In the genomic region with DNA sequence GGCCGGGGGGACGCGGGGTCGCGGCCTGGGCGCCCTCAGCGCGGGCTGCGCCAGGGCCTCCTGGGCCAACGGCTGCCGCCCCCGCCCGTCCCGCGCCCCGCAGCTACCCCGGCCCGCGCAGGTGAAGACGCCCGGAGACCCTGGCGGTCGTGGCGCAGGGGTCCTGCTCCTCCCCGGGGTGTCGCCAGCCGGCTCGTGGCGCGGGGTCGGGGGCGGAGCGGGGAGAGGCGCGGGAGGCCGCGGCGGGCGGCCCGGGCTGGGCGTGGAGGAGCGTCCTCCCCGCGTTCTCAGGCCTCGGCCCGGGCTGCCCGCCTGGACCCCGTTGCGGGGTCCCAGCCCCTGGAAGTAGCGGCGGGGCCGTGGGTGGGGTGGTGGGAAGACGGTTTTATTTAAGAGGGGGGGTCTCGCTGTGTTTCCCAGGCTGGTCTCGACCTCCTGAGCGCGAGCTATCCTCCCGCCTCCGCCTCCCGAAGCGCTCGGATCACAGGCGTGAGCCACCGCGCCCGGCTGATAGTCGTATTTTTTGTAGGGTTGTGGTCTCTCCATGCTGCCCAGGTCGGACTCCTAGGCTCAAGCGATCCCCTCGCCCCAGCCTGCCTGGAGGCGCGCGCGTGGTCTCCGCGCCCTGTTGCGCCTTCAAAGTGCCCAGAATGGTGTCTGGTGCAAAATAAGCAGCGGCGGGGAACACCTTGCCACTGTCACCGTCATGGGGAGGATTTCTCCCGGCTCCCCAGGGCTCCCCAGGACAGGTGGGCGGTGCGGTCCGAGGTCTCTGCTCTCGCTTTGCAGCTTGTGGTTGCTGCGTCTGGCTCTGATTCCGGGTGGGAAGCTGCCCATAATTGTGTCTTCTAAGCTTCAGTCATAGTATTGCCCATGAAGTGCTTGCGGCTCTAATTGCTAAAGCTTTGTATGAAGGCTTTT, we compare ENCODE assay signal across 1 cellular context.
TF ChIP-seq lines count a peak whose summit lies in the region.

No MANE protein-coding gene starts in this region.

TF ChIP-seq in HepG2, 621 proteins besides CTCF, POLR2A, EP300 and RAD21 (continued from another document and continues in another):
- TF ChIP-seq CEBPB (IDR thresholded peaks at IDR 0.05; ENCODE audit: borderline replicate concordance, low read depth, low read length) (no peak), PHF20 (CRISPR knock-in tag; IDR thresholded peaks at IDR 0.05) (no peak), ZNF251 (CRISPR knock-in tag; IDR thresholded peaks at IDR 0.05) (no peak), EHMT2 (IDR thresholded peaks at IDR 0.05; ENCODE audit: borderline replicate concordance, low read depth, low read length) (no peak), GATAD1 (CRISPR knock-in tag; IDR thresholded peaks at IDR 0.05) (no peak), NFRKB (IDR thresholded peaks at IDR 0.05) (no peak), ELF1 (CRISPR knock-in tag; IDR thresholded peaks at IDR 0.05) (no peak), TSC22D2 (CRISPR knock-in tag; IDR thresholded peaks at IDR 0.05; ENCODE audit: borderline replicate concordance) (no peak), ZNF766 (CRISPR knock-in tag; IDR thresholded peaks at IDR 0.05; ENCODE audit: borderline replicate concordance) (no peak), BRCA1 (CRISPR knock-in tag; IDR thresholded peaks at IDR 0.05) (no peak), SALL1 (CRISPR knock-in tag; IDR thresholded peaks at IDR 0.05) (no peak), ZNF839 (CRISPR knock-in tag; IDR thresholded peaks at IDR 0.05; ENCODE audit: borderline replicate concordance) (no peak), SUZ12 (IDR thresholded peaks at IDR 0.05; ENCODE audit: low read depth, low read length) (no peak), NR2F1 (CRISPR knock-in tag; IDR thresholded peaks at IDR 0.05) (no peak), ZNF260 (CRISPR knock-in tag; IDR thresholded peaks at IDR 0.05; ENCODE audit: borderline replicate concordance, low read depth) (no peak), ZNF263 (CRISPR knock-in tag; IDR thresholded peaks at IDR 0.05) (peak; percentile 76), POLR2AphosphoS2 (IDR thresholded peaks at IDR 0.05; ENCODE audit: low read depth, low read length) (no peak), AGO1 (IDR thresholded peaks at IDR 0.05; ENCODE audit: low read depth, low read length, poor library complexity, severe bottlenecking) (no peak), LCORL (IDR thresholded peaks at IDR 0.05) (no peak), LCORL (CRISPR knock-in tag; IDR thresholded peaks at IDR 0.05) (no peak), ISX (CRISPR knock-in tag; conservative IDR thresholded peaks at IDR 0.05) (no peak), MZF1 (CRISPR knock-in tag; IDR thresholded peaks at IDR 0.05; ENCODE audit: borderline replicate concordance) (no peak), AHR (CRISPR knock-in tag; IDR thresholded peaks at IDR 0.05) (no peak), NFYB (CRISPR knock-in tag; IDR thresholded peaks at IDR 0.05) (no peak), SATB2 (CRISPR knock-in tag; IDR thresholded peaks at IDR 0.05) (no peak), ZNF737 (CRISPR knock-in tag; IDR thresholded peaks at IDR 0.05; ENCODE audit: borderline replicate concordance) (no peak), TBX3 (IDR thresholded peaks at IDR 0.05; ENCODE audit: borderline replicate concordance) (no peak), TOE1 (CRISPR knock-in tag; IDR thresholded peaks at IDR 0.05) (no peak)
- TF ChIP-seq, protein P1, sequence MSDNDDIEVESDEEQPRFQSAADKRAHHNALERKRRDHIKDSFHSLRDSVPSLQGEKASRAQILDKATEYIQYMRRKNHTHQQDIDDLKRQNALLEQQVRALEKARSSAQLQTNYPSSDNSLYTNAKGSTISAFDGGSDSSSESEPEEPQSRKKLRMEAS (IDR thresholded peaks at IDR 0.05): peak; percentile 23; the same call in 1 of the 2 replicates
- TF ChIP-seq, protein P2, sequence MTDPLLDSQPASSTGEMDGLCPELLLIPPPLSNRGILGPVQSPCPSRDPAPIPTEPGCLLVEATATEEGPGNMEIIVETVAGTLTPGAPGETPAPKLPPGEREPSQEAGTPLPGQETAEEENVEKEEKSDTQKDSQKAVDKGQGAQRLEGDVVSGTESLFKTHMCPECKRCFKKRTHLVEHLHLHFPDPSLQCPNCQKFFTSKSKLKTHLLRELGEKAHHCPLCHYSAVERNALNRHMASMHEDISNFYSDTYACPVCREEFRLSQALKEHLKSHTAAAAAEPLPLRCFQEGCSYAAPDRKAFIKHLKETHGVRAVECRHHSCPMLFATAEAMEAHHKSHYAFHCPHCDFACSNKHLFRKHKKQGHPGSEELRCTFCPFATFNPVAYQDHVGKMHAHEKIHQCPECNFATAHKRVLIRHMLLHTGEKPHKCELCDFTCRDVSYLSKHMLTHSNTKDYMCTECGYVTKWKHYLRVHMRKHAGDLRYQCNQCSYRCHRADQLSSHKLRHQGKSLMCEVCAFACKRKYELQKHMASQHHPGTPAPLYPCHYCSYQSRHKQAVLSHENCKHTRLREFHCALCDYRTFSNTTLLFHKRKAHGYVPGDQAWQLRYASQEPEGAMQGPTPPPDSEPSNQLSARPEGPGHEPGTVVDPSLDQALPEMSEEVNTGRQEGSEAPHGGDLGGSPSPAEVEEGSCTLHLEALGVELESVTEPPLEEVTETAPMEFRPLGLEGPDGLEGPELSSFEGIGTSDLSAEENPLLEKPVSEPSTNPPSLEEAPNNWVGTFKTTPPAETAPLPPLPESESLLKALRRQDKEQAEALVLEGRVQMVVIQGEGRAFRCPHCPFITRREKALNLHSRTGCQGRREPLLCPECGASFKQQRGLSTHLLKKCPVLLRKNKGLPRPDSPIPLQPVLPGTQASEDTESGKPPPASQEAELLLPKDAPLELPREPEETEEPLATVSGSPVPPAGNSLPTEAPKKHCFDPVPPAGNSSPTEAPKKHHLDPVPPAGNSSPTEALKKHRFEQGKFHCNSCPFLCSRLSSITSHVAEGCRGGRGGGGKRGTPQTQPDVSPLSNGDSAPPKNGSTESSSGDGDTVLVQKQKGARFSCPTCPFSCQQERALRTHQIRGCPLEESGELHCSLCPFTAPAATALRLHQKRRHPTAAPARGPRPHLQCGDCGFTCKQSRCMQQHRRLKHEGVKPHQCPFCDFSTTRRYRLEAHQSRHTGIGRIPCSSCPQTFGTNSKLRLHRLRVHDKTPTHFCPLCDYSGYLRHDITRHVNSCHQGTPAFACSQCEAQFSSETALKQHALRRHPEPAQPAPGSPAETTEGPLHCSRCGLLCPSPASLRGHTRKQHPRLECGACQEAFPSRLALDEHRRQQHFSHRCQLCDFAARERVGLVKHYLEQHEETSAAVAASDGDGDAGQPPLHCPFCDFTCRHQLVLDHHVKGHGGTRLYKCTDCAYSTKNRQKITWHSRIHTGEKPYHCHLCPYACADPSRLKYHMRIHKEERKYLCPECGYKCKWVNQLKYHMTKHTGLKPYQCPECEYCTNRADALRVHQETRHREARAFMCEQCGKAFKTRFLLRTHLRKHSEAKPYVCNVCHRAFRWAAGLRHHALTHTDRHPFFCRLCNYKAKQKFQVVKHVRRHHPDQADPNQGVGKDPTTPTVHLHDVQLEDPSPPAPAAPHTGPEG (CRISPR knock-in tag; IDR thresholded peaks at IDR 0.05): no peak
- TF ChIP-seq, protein P3, sequence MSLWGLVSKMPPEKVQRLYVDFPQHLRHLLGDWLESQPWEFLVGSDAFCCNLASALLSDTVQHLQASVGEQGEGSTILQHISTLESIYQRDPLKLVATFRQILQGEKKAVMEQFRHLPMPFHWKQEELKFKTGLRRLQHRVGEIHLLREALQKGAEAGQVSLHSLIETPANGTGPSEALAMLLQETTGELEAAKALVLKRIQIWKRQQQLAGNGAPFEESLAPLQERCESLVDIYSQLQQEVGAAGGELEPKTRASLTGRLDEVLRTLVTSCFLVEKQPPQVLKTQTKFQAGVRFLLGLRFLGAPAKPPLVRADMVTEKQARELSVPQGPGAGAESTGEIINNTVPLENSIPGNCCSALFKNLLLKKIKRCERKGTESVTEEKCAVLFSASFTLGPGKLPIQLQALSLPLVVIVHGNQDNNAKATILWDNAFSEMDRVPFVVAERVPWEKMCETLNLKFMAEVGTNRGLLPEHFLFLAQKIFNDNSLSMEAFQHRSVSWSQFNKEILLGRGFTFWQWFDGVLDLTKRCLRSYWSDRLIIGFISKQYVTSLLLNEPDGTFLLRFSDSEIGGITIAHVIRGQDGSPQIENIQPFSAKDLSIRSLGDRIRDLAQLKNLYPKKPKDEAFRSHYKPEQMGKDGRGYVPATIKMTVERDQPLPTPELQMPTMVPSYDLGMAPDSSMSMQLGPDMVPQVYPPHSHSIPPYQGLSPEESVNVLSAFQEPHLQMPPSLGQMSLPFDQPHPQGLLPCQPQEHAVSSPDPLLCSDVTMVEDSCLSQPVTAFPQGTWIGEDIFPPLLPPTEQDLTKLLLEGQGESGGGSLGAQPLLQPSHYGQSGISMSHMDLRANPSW (CRISPR knock-in tag; IDR thresholded peaks at IDR 0.05; ENCODE audit: borderline replicate concordance): no peak
- TF ChIP-seq, protein P4, sequence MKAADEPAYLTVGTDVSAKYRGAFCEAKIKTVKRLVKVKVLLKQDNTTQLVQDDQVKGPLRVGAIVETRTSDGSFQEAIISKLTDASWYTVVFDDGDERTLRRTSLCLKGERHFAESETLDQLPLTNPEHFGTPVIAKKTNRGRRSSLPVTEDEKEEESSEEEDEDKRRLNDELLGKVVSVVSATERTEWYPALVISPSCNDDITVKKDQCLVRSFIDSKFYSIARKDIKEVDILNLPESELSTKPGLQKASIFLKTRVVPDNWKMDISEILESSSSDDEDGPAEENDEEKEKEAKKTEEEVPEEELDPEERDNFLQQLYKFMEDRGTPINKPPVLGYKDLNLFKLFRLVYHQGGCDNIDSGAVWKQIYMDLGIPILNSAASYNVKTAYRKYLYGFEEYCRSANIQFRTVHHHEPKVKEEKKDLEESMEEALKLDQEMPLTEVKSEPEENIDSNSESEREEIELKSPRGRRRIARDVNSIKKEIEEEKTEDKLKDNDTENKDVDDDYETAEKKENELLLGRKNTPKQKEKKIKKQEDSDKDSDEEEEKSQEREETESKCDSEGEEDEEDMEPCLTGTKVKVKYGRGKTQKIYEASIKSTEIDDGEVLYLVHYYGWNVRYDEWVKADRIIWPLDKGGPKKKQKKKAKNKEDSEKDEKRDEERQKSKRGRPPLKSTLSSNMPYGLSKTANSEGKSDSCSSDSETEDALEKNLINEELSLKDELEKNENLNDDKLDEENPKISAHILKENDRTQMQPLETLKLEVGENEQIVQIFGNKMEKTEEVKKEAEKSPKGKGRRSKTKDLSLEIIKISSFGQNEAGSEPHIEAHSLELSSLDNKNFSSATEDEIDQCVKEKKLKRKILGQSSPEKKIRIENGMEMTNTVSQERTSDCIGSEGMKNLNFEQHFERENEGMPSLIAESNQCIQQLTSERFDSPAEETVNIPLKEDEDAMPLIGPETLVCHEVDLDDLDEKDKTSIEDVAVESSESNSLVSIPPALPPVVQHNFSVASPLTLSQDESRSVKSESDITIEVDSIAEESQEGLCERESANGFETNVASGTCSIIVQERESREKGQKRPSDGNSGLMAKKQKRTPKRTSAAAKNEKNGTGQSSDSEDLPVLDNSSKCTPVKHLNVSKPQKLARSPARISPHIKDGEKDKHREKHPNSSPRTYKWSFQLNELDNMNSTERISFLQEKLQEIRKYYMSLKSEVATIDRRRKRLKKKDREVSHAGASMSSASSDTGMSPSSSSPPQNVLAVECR (CRISPR knock-in tag; IDR thresholded peaks at IDR 0.05; ENCODE audit: borderline replicate concordance): no peak; the same call in none of the 2 replicates
- TF ChIP-seq, protein P5, sequence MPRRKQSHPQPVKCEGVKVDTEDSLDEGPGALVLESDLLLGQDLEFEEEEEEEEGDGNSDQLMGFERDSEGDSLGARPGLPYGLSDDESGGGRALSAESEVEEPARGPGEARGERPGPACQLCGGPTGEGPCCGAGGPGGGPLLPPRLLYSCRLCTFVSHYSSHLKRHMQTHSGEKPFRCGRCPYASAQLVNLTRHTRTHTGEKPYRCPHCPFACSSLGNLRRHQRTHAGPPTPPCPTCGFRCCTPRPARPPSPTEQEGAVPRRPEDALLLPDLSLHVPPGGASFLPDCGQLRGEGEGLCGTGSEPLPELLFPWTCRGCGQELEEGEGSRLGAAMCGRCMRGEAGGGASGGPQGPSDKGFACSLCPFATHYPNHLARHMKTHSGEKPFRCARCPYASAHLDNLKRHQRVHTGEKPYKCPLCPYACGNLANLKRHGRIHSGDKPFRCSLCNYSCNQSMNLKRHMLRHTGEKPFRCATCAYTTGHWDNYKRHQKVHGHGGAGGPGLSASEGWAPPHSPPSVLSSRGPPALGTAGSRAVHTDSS (CRISPR knock-in tag; conservative IDR thresholded peaks at IDR 0.05): no peak
- TF ChIP-seq, protein P6, sequence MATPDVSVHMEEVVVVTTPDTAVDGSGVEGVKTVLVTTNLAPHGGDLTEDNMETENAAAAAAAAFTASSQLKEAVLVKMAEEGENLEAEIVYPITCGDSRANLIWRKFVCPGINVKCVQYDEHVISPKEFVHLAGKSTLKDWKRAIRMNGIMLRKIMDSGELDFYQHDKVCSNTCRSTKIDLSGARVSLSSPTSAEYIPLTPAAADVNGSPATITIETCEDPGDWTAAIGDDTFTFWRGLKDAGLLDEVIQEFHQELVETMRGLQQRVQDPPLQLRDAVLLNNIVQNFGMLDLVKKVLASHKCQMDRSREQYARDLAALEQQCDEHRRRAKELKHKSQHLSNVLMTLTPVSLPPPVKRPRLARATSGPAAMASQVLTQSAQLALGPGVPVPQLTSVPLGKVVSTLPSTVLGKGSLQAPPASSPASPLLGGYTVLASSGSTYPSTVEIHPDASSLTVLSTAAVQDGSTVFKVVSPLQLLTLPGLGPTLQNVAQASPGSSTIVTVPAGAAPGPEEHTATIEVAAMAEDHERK (CRISPR knock-in tag; IDR thresholded peaks at IDR 0.05; ENCODE audit: low read depth): no peak
- TF ChIP-seq, protein P7, sequence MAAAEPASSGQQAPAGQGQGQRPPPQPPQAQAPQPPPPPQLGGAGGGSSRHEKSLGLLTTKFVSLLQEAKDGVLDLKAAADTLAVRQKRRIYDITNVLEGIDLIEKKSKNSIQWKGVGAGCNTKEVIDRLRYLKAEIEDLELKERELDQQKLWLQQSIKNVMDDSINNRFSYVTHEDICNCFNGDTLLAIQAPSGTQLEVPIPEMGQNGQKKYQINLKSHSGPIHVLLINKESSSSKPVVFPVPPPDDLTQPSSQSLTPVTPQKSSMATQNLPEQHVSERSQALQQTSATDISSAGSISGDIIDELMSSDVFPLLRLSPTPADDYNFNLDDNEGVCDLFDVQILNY (CRISPR knock-in tag; conservative IDR thresholded peaks at IDR 0.05): no peak
- TF ChIP-seq, protein P8, sequence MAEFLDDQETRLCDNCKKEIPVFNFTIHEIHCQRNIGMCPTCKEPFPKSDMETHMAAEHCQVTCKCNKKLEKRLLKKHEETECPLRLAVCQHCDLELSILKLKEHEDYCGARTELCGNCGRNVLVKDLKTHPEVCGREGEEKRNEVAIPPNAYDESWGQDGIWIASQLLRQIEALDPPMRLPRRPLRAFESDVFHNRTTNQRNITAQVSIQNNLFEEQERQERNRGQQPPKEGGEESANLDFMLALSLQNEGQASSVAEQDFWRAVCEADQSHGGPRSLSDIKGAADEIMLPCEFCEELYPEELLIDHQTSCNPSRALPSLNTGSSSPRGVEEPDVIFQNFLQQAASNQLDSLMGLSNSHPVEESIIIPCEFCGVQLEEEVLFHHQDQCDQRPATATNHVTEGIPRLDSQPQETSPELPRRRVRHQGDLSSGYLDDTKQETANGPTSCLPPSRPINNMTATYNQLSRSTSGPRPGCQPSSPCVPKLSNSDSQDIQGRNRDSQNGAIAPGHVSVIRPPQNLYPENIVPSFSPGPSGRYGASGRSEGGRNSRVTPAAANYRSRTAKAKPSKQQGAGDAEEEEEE (CRISPR knock-in tag; IDR thresholded peaks at IDR 0.05; ENCODE audit: borderline replicate concordance): no peak
- TF ChIP-seq, protein P9, sequence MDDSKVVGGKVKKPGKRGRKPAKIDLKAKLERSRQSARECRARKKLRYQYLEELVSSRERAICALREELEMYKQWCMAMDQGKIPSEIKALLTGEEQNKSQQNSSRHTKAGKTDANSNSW (CRISPR knock-in tag; IDR thresholded peaks at IDR 0.05; ENCODE audit: borderline replicate concordance): no peak
